Comparison of ENCODE assay signal across 20 cellular contexts in the genomic region with DNA sequence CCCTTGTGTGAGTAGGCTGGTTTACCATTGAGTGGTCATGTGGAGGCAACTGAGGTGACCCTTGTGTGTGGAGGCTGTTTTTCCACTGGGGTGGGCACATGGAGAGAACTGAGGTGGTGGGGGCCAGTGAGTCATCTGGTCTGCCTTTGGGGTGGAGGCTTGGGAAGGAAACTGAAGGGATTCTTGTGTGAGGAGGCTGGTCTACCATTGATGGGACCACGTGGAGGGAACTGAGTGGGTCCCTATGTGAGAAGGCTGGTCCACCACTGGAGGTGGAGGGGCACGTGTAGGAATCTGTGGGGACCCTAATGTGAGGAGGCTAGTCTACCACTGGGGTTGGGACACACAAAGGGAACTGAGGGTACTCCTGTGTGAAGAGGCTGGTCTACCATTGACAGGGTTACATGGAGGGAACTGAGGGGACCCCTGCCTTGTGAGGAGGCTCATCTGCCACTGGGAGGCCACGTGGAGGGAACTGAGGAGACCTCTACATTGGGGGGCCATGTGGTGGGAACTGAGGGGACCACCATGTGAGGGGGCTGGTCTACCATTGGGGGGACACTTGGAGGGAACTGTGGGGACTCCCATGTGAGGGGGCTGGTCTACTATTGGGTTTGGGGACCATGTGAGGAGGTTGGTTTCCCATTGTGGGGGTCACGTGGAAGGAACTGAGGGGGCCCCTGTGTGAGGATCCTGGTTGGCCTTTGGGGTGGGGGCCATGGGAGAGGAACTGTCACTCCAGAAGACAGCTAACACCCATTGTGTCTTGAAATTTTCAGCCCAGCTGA.
DNase-seq lines count a peak whose midpoint lies in the region; TF ChIP-seq lines count a peak whose summit lies in the region.
"Had no signal": no experiment of that assay in that cellular context is flagged by ENCODE, and none has a peak within 500 bp of the region (broad histone marks: within the 10 kb centered on the region; RNA-seq: fewer than 3 reads in every experiment).

No MANE protein-coding gene starts in this region.

- no peak overlapping the region for H2AFZ ChIP-seq in mammary epithelial cell (ENCODE audit: low read depth, low read length)
- H2AFZ ChIP-seq: PC-9 had no signal

- BruUV-seq in mammary epithelial cell (replicated peaks; lab: Mats Ljungman, UMichigan), result no TSS peak

- no peak overlapping the region for H3K4me3 Mint-ChIP-seq in CD14-positive monocyte
- H3K4me3 Mint-ChIP-seq in endodermal cell, result no peak overlapping the region
- H3K4me3 Mint-ChIP-seq: activated naive CD8-positive, alpha-beta T cell treated with anti-CD3 and anti-CD28 coated beads for 36 hours; CD8-positive, alpha-beta T cell had no signal

- H3K27me3 Mint-ChIP-seq in CD14-positive monocyte (ENCODE audit: low read depth in 3 of 3) (peaks cover 3 to 8% (median 7%) of the 10 kb centered on the region in 3 donors), endodermal cell (ENCODE audit: insufficient read depth) (peaks cover 34% of the 10 kb centered on the region)

- no peaks in the 10 kb centered on the region for H3K27me3 ChIP-seq in endodermal cell (ENCODE audit: control insufficient read depth, insufficient read depth, low read length, poor library complexity, severe bottlenecking)
- H3K27me3 ChIP-seq in mammary epithelial cell (ENCODE audit: insufficient read depth, low read length), result no peaks in the 10 kb centered on the region
- H3K27me3 ChIP-seq: breast epithelium, SJCRH30 had no signal

- peaks cover 22 to 40% (median 34%) of the 10 kb centered on the region in 7 donors for H3K9me3 Mint-ChIP-seq in CD14-positive monocyte
- H3K9me3 Mint-ChIP-seq in endodermal cell, result peaks cover 15% of the 10 kb centered on the region

- H3K79me2 ChIP-seq in mammary epithelial cell (ENCODE audit: insufficient read depth, low read length), result no peaks in the 10 kb centered on the region

- H3K4me1 ChIP-seq in endodermal cell (ENCODE audit: control insufficient read depth, insufficient read depth, low read length) (no peaks in the 10 kb centered on the region), mammary epithelial cell (ENCODE audit: insufficient read depth, low read length) (no peaks in the 10 kb centered on the region)
- H3K4me1 ChIP-seq: breast epithelium, SJCRH30 had no signal

- no peaks in the 10 kb centered on the region for H3K4me1 Mint-ChIP-seq in CD14-positive monocyte
- peaks cover 2% of the 10 kb centered on the region for H3K4me1 Mint-ChIP-seq in endodermal cell
- H3K4me1 Mint-ChIP-seq: activated naive CD8-positive, alpha-beta T cell treated with anti-CD3 and anti-CD28 coated beads for 36 hours had no signal

- H3K9me3 ChIP-seq in endodermal cell (ENCODE audit: control insufficient read depth, low read length) (no peaks in the 10 kb centered on the region), mammary epithelial cell (replicated peaks; ENCODE audit: insufficient read depth, low read length) (no peaks in the 10 kb centered on the region)
- H3K9me3 ChIP-seq: SJCRH30 had no signal

- CTCF ChIA-PET in mammary epithelial cell (lab: Charles Lee; ENCODE audit: low non-redundant PET), result no interaction called here

- no peaks in the 10 kb centered on the region for H4K20me1 ChIP-seq in mammary epithelial cell (ENCODE audit: insufficient read depth, low read length)

- no peak overlapping the region for H3K4me3 ChIP-seq in endodermal cell (ENCODE audit: low read length)
- H3K4me3 ChIP-seq in mammary epithelial cell (replicated peaks in 1 of 3; ENCODE audit: insufficient read depth in 1 of 3, low read depth in 2 of 3, low read length in 3 of 3), result no peak overlapping the region
- H3K4me3 ChIP-seq: breast epithelium, PC-9, SJCRH30 had no signal

- intact Hi-C loops in CD14-positive monocyte (cut with micrococcal nuclease) (no loop called here), posterior vena cava (cut with DNase I) (no loop called here), mammary epithelial cell (cut with micrococcal nuclease) (no loop called here)

- no peak overlapping the region for H3K4me2 ChIP-seq in mammary epithelial cell (ENCODE audit: insufficient read depth, low read depth, low read length)
- H3K4me2 ChIP-seq: PC-9 had no signal

- H3K36me3 Mint-ChIP-seq in CD14-positive monocyte, result no peaks in the 10 kb centered on the region
- H3K36me3 Mint-ChIP-seq in endodermal cell (ENCODE audit: low read depth), result no peaks in the 10 kb centered on the region
- H3K36me3 Mint-ChIP-seq: CD8-positive, alpha-beta T cell had no signal

- H3K27ac ChIP-seq in endodermal cell (ENCODE audit: low read depth, low read length) (no peak overlapping the region), mammary epithelial cell (ENCODE audit: insufficient read depth, low read depth, low read length) (no peak overlapping the region)
- H3K27ac ChIP-seq: breast epithelium, epithelial cell of prostate, PC-9, SJCRH30 had no signal

- in situ Hi-C loops in mammary epithelial cell (cut with MboI; ENCODE audit: low sequenced_read_pairs in 2 of 2), result no loop called here

- no peak for TF ChIP-seq CTCF in CD14-positive monocyte (IDR thresholded peaks at IDR 0.05)
- TF ChIP-seq CTCF in endodermal cell (conservative IDR thresholded peaks at IDR 0.05), result no peak
- no peak for TF ChIP-seq CTCF in mammary epithelial cell (conservative IDR thresholded peaks at IDR 0.05 in 1 of 2, IDR thresholded peaks at IDR 0.05 in 1 of 2; ENCODE audit: extremely low read depth in 1 of 2, insufficient read depth in 1 of 2, low read depth in 1 of 2, low read length in 2 of 2)

- no peaks in the 10 kb centered on the region for H3K36me3 ChIP-seq in endodermal cell (ENCODE audit: control insufficient read depth, insufficient read depth, low read length)
- H3K36me3 ChIP-seq in mammary epithelial cell (ENCODE audit: insufficient read depth, low read length), result no peaks in the 10 kb centered on the region
- H3K36me3 ChIP-seq: breast epithelium, SJCRH30 had no signal

- 87 to 100% methylated on average over 3 to 4 of the region's 4 CpGs for WGBS in endodermal cell (ENCODE audit: insufficient coverage in 1 of 2, insufficient read length in 1 of 2), 2 experiments
- WGBS in mammary epithelial cell (ENCODE audit: low coverage, missing lambda C conversion rate), result 63% methylated on average over 3 of the region's 4 CpGs

- no peak overlapping the region for H3K27ac Mint-ChIP-seq in CD14-positive monocyte
- no peak overlapping the region for H3K27ac Mint-ChIP-seq in endodermal cell
- H3K27ac Mint-ChIP-seq: activated naive CD8-positive, alpha-beta T cell treated with anti-CD3 and anti-CD28 coated beads for 36 hours; CD8-positive, alpha-beta T cell had no signal

- no peak overlapping the region for H3K9ac ChIP-seq in endodermal cell (ENCODE audit: extremely low read depth, low read length, poor library complexity, severe bottlenecking)
- no peak overlapping the region for H3K9ac ChIP-seq in mammary epithelial cell (ENCODE audit: insufficient read depth, low read length)

- DNase-seq in CD14-positive monocyte (ENCODE audit: low spot score), result peak; percentile 31
- peak; percentile 2 for DNase-seq in H4 (ENCODE audit: low spot score)
- peak; percentile 19 for DNase-seq in endodermal cell
- DNase-seq in posterior vena cava (ENCODE audit: low spot score), result peak; percentile 51
- no peak for DNase-seq in DMS 273 (lab: John Stamatoyannopoulos, UW; ENCODE audit: unreplicated experiment)
- no peak for DNase-seq in mammary epithelial cell
- DNase-seq in DMS114 treated with DMSO at 0.1 percent for 48 hours (lab: John Stamatoyannopoulos, UW; ENCODE audit: unreplicated experiment), result no peak
- DNase-seq: activated CD4-positive, alpha-beta T cell treated with anti-CD3 and anti-CD28 coated beads for 1 hour; activated naive CD8-positive, alpha-beta T cell treated with anti-CD3 and anti-CD28 coated beads for 36 hours; DND-41; KBM-7; midbrain; NCI-H1694 treated with DMSO at 0.1 percent for 48 hours; NCI-H82; PC-9; SJCRH30; stimulated activated CD4-positive, alpha-beta T cell treated with anti-CD3 and anti-CD28 coated beads, Interleukin-12 subunit alpha, Interleukin-12 subunit beta, amount 100 ng/mL, for 4 hours had no signal

- dilution Hi-C loops in mammary epithelial cell (cut with HindIII; ENCODE audit: low sequenced_read_pairs), result no loop called here

Comparison
In these comparisons a context has a peak if more than half of its experiments do, and no peak if none do; other contexts are left out.
1. DNase-seq: peak in CD14-positive monocyte (single experiment), H4 (single experiment), endodermal cell (single experiment) and posterior vena cava (single experiment); none in DMS 273 (single experiment), mammary epithelial cell (single experiment) and DMS114 treated with DMSO at 0.1 percent for 48 hours (single experiment).